Comparison of ENCODE assay signal across 21 cellular contexts in the genomic region with DNA sequence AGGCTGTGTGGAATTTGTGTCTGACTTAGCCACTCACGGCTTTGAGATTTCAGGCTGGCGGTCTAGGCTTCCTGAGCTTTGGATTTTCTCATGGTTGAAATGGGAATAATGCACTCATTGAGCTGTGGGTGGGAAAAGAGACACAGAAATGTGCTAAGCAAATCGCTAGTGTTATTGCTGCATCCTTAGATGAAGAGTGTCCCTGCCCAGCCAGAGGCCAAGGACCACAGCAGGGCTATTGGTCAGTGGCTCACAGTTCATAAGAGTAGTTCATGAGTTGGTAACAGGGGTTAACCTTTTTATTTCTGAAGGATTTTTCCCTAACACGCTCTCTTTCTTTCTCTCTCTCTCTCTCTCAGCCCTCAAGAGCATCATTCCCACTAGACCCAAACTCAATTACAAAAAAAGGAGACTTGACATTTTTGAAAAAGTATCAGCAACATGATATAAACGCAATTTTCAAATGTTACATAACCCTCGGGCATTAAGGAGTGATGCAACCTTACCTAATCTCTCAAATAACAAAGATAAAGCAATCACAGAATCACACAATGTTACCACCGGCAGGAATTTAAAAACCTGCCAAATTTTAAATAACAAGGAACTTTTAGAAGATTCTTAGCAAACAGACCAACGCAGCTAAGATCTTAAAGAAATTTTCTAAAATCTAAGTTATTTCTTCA. TPM values are rescaled to one million over a fixed set of nuclear protein-coding genes. Genes with fewer than 3 reads are reported as not detected.
DNase-seq lines count a peak whose midpoint lies in the region; ATAC-seq, FAIRE-seq and TF ChIP-seq lines count a peak whose summit lies in the region.
"Had no signal": no experiment of that assay in that cellular context is flagged by ENCODE, and none has a peak within 500 bp of the region (broad histone marks: within the 10 kb centered on the region; RNA-seq: fewer than 3 reads in every experiment).

No MANE protein-coding gene starts in this region.

- no peak overlapping the region for H4K8ac ChIP-seq in mesendoderm (ENCODE audit: low read depth, low read length)

- intact Hi-C loops in dorsolateral prefrontal cortex (cut with DNase I), result no loop called here

- peaks cover 3% of the 10 kb centered on the region; the same call in 1 of the 3 replicates for H3K36me3 Mint-ChIP-seq in GM23338 (ENCODE audit: low read depth)
- H3K36me3 Mint-ChIP-seq in endodermal cell (ENCODE audit: low read depth), result peaks cover 6% of the 10 kb centered on the region
- H3K36me3 Mint-ChIP-seq in glutamatergic neuron (ENCODE audit: unreplicated experiment), result no peaks in the 10 kb centered on the region
- H3K36me3 Mint-ChIP-seq: CD14-positive monocyte had no signal

- H3K4me3 Mint-ChIP-seq in GM23338, result 0 out of 3 replicates have a peak overlapping the region, but pooled peaks have one; percentile 1
- no peak overlapping the region for H3K4me3 Mint-ChIP-seq in endodermal cell
- no peak overlapping the region for H3K4me3 Mint-ChIP-seq in glutamatergic neuron (ENCODE audit: unreplicated experiment)
- H3K4me3 Mint-ChIP-seq: CD14-positive monocyte had no signal

- no peak overlapping the region for H3K4me3 ChIP-seq in GM23338
- no peak overlapping the region for H3K4me3 ChIP-seq in HUES64 (ENCODE audit: low read length)
- H3K4me3 ChIP-seq in endodermal cell (ENCODE audit: low read length), result no peak overlapping the region
- H3K4me3 ChIP-seq in mesendoderm (ENCODE audit: low read length), result no peak overlapping the region
- H3K4me3 ChIP-seq in small intestine (ENCODE audit: low read depth in 1 of 2, low read length in 2 of 2), result no peak overlapping the region
- no peak overlapping the region for H3K4me3 ChIP-seq in dorsolateral prefrontal cortex
- H3K4me3 ChIP-seq: HAP-1, SJCRH30 had no signal

- peak overlapping the region; percentile 44 for H3K18ac ChIP-seq in mesendoderm (ENCODE audit: low read length)

- no peak overlapping the region for H2BK15ac ChIP-seq in mesendoderm (replicated peaks; ENCODE audit: low read depth)

- H3K27me3 Mint-ChIP-seq in GM23338 (ENCODE audit: insufficient read depth, low read depth, poor library complexity) (peaks cover 1% of the 10 kb centered on the region), endodermal cell (ENCODE audit: insufficient read depth) (no peaks in the 10 kb centered on the region), glutamatergic neuron (ENCODE audit: unreplicated experiment) (peaks cover 2% of the 10 kb centered on the region)

- FAIRE-seq in small intestine (lab: Jason Lieb, UNC), result no peak

- TF ChIP-seq CTCF in GM23338 (conservative IDR thresholded peaks at IDR 0.05; ENCODE audit: low read depth in 2 of 2) (no peak), endodermal cell (conservative IDR thresholded peaks at IDR 0.05) (no peak), dorsolateral prefrontal cortex (IDR thresholded peaks at IDR 0.05 in 54 of 56, conservative IDR thresholded peaks at IDR 0.05 in 2 of 56; ENCODE audit: low read depth in 1 of 56, partially characterized antibody in 56 of 56) (no peak), glutamatergic neuron (IDR thresholded peaks at IDR 0.05; ENCODE audit: partially characterized antibody, unreplicated experiment) (no peak)

- ATAC-seq in GM23338, result peak; percentile 33

- H3F3A ChIP-seq in GM23338 (replicated peaks; ENCODE audit: low read depth), result 0 out of 2 replicates have a peak, but pooled peaks cover 4% of the 10 kb centered on the region

- H3K27me3 ChIP-seq in GM23338 (ENCODE audit: insufficient read depth), result no peaks in the 10 kb centered on the region
- H3K27me3 ChIP-seq in HUES64 (ENCODE audit: insufficient read depth, low read length), result no peaks in the 10 kb centered on the region
- no peaks in the 10 kb centered on the region for H3K27me3 ChIP-seq in endodermal cell (ENCODE audit: control insufficient read depth, insufficient read depth, low read length, poor library complexity, severe bottlenecking)
- no peaks in the 10 kb centered on the region for H3K27me3 ChIP-seq in mesendoderm (ENCODE audit: insufficient read depth, low read length, poor library complexity)
- no peaks in the 10 kb centered on the region for H3K27me3 ChIP-seq in small intestine (ENCODE audit: control insufficient read depth in 2 of 2, insufficient read depth in 2 of 2, low read length in 2 of 2)
- peaks cover 0 to 53% (median 4%) of the 10 kb centered on the region in 45 donors for H3K27me3 ChIP-seq in dorsolateral prefrontal cortex
- H3K27me3 ChIP-seq: SJCRH30 had no signal

- no peaks in the 10 kb centered on the region for H3K36me3 ChIP-seq in GM23338 (ENCODE audit: insufficient read depth)
- no peaks in the 10 kb centered on the region for H3K36me3 ChIP-seq in HUES64 (ENCODE audit: insufficient read depth, low read length)
- H3K36me3 ChIP-seq in endodermal cell (ENCODE audit: control insufficient read depth, insufficient read depth, low read length), result no peaks in the 10 kb centered on the region
- H3K36me3 ChIP-seq in mesendoderm (ENCODE audit: control insufficient read depth, insufficient read depth, low read length), result no peaks in the 10 kb centered on the region
- no peaks in the 10 kb centered on the region for H3K36me3 ChIP-seq in small intestine (ENCODE audit: control insufficient read depth in 2 of 2, insufficient read depth in 2 of 2, low read length in 2 of 2)
- H3K36me3 ChIP-seq: HAP-1, SJCRH30 had no signal

- H3K79me1 ChIP-seq in mesendoderm (ENCODE audit: low read length), result no peaks in the 10 kb centered on the region

- H3K23ac ChIP-seq in mesendoderm (ENCODE audit: low read length), result no peak overlapping the region

- H3K4me1 ChIP-seq in GM23338 (ENCODE audit: insufficient read depth), result peaks cover 50% of the 10 kb centered on the region
- H3K4me1 ChIP-seq in HUES64 (ENCODE audit: insufficient read depth, low read length), result peaks cover 43% of the 10 kb centered on the region
- H3K4me1 ChIP-seq in endodermal cell (ENCODE audit: control insufficient read depth, insufficient read depth, low read length), result peaks cover 20% of the 10 kb centered on the region
- H3K4me1 ChIP-seq in mesendoderm (ENCODE audit: control insufficient read depth, low read depth, low read length), result peaks cover 19% of the 10 kb centered on the region
- H3K4me1 ChIP-seq in small intestine (ENCODE audit: control insufficient read depth in 2 of 2, insufficient read depth in 1 of 2, low read depth in 1 of 2, low read length in 1 of 2), result no peaks in the 10 kb centered on the region
- H3K4me1 ChIP-seq: SJCRH30 had no signal

- H2AK5ac ChIP-seq in mesendoderm (ENCODE audit: low read length), result peak overlapping the region; percentile 83

- 71% methylated on average over 8 of the region's 8 CpGs for WGBS in HUES64
- 75 to 81% methylated on average over 7 to 8 of the region's 8 CpGs for WGBS in endodermal cell (ENCODE audit: insufficient coverage in 1 of 2, insufficient read length in 1 of 2), 2 experiments
- WGBS in mesendoderm (ENCODE audit: extremely low coverage, insufficient coverage, low lambda C conversion rate), result no CpG with 5 or more reads among the region's 8 CpGs
- WGBS in small intestine, 3 donors, result 52 to 66% (median 55%) methylated on average over 8 of the region's 8 CpGs

- peaks cover 56% of the 10 kb centered on the region for H3K4me1 Mint-ChIP-seq in GM23338
- H3K4me1 Mint-ChIP-seq in endodermal cell, result peaks cover 52% of the 10 kb centered on the region
- peaks cover 3% of the 10 kb centered on the region for H3K4me1 Mint-ChIP-seq in glutamatergic neuron (ENCODE audit: low read depth, unreplicated experiment)
- H3K4me1 Mint-ChIP-seq: CD14-positive monocyte had no signal

- H3K79me2 ChIP-seq in GM23338 (replicated peaks; ENCODE audit: insufficient read depth), result no peaks in the 10 kb centered on the region
- no peaks in the 10 kb centered on the region for H3K79me2 ChIP-seq in mesendoderm (ENCODE audit: control insufficient read depth, insufficient read depth, low read length)

- H3K9me2 ChIP-seq in GM23338 (ENCODE audit: insufficient read depth), result peaks cover 3% of the 10 kb centered on the region; the same call in 1 of the 2 replicates

- peak overlapping the region; percentile 48 for H2BK120ac ChIP-seq in mesendoderm (ENCODE audit: low read depth, low read length)

- H3K9me3 Mint-ChIP-seq in GM23338 (no peaks in the 10 kb centered on the region), endodermal cell (peaks cover 11% of the 10 kb centered on the region), glutamatergic neuron (ENCODE audit: unreplicated experiment) (no peaks in the 10 kb centered on the region)

- H4K5ac ChIP-seq in mesendoderm (ENCODE audit: low read length), result peak overlapping the region; percentile 41

- DNase-seq in GM23338 (ENCODE audit: low spot score), result peak; percentile 26
- no peak for DNase-seq in endodermal cell
- peak; percentile 40 for DNase-seq in mesendoderm
- no peak for DNase-seq in small intestine
- DNase-seq in dorsolateral prefrontal cortex, result no peak
- no peak for DNase-seq in glutamatergic neuron
- DNase-seq: ACHN, AML-193, COR-L47, MV-4-11, NCI-H1417, NCI-H1930, NCI-H748 treated with DMSO at 0.1 percent for 48 hours, OCI-M1 had no signal

- no peaks in the 10 kb centered on the region for H4K20me1 ChIP-seq in GM23338 (replicated peaks; ENCODE audit: insufficient read depth)

- H2AFZ ChIP-seq in GM23338, result peak overlapping the region; percentile 9; the same call in 1 of the 2 replicates

- H2BK5ac ChIP-seq in mesendoderm (ENCODE audit: low read length), result peak overlapping the region; percentile 84

- H3K27ac Mint-ChIP-seq in GM23338 (peak overlapping the region; percentile 96), endodermal cell (peak overlapping the region; percentile 82), glutamatergic neuron (ENCODE audit: unreplicated experiment) (no peak overlapping the region)
- H3K27ac Mint-ChIP-seq: CD14-positive monocyte had no signal

- H3K4ac ChIP-seq in mesendoderm (ENCODE audit: low read depth, low read length), result no peak overlapping the region

- peak overlapping the region; percentile 75 for H3K56ac ChIP-seq in mesendoderm (ENCODE audit: low read length)

- H3K27ac ChIP-seq in GM23338 (ENCODE audit: low read depth), result peak overlapping the region; percentile 66
- H3K27ac ChIP-seq in HUES64 (ENCODE audit: low read depth, low read length), result peak overlapping the region; percentile 92; the same call in 1 of the 2 replicates
- H3K27ac ChIP-seq in endodermal cell (ENCODE audit: low read depth, low read length), result no peak overlapping the region
- peak overlapping the region; percentile 15 for H3K27ac ChIP-seq in mesendoderm (ENCODE audit: low read depth, low read length)
- no peak overlapping the region for H3K27ac ChIP-seq in small intestine (ENCODE audit: low read depth in 1 of 2, low read length in 1 of 2)
- no peak overlapping the region for H3K27ac ChIP-seq in dorsolateral prefrontal cortex
- H3K27ac ChIP-seq: SJCRH30 had no signal

- H3K9me3 ChIP-seq in HUES64 (ENCODE audit: insufficient read depth, low read depth, low read length), result no peaks in the 10 kb centered on the region
- peaks cover 18% of the 10 kb centered on the region for H3K9me3 ChIP-seq in endodermal cell (ENCODE audit: control insufficient read depth, low read length)
- H3K9me3 ChIP-seq in small intestine (ENCODE audit: control insufficient read depth, low read depth), result no peaks in the 10 kb centered on the region
- H3K9me3 ChIP-seq: HAP-1, SJCRH30 had no signal

- H3K9ac ChIP-seq in HUES64 (ENCODE audit: low read depth, low read length) (0 out of 2 replicates have a peak overlapping the region, but pooled peaks have one; percentile 24), endodermal cell (ENCODE audit: extremely low read depth, low read length, poor library complexity, severe bottlenecking) (peak overlapping the region; percentile 11), mesendoderm (ENCODE audit: low read length) (no peak overlapping the region)

- H3K4me2 ChIP-seq in GM23338 (peak overlapping the region; percentile 44), mesendoderm (ENCODE audit: low read length) (no peak overlapping the region)

RNA-seq across cellular contexts. Expression of a gene that starts 36.7 kb away (rescaled TPM):
- total RNA-seq in GM23338 (2014; rRNA removed; shearing (Covaris generic)), result 71.4 and 86.0 TPM in 2 replicates
- polyA plus RNA-seq in GM23338 (2016; fragmentation: Nextera tagmentation; extraction: Ambion mirVana) (38.1 and 46.3 TPM in 2 replicates), small intestine (not detected)
- 34.1 TPM for polyA plus RNA-seq in HUES64 (2013, experiment 1 of 2)
- polyA plus RNA-seq in HUES64 (2013, experiment 2 of 2), result 32.7 TPM
- total RNA-seq in endodermal cell (10 to 100 TPM; 12.7 to 19.0 TPM), dorsolateral prefrontal cortex (100 to 1,000 TPM in 27 of 120 experiments, 10 to 100 TPM in 93; 33.8 to 162 (median 81.0) TPM), glutamatergic neuron (ENCODE audit: unreplicated experiment) (62.2 TPM)
- 113 TPM for polyA plus RNA-seq in endodermal cell (2013, experiment 1 of 2)
- 99.4 TPM for polyA plus RNA-seq in endodermal cell (2013, experiment 2 of 2)
- 4.6 TPM for polyA plus RNA-seq in mesendoderm (2013, experiment 1 of 2)
- 5.7 TPM for polyA plus RNA-seq in mesendoderm (2013, experiment 2 of 2)
- total RNA-seq: Daoy, HT-29, RPMI7951 had no signal
- polyA plus RNA-seq: CD14-positive monocyte had no signal

Comparison
In these comparisons a context has a peak if more than half of its experiments do, and no peak if none do; other contexts are left out.
1. DNase-seq: peak in GM23338 (single experiment) and mesendoderm (single experiment); none in endodermal cell (single experiment), small intestine (single experiment), dorsolateral prefrontal cortex (0 of 10) and glutamatergic neuron (single experiment).
2. H3K27ac ChIP-seq: peak in GM23338 (single experiment), HUES64 (single experiment) and mesendoderm (single experiment); none in endodermal cell (single experiment), small intestine (0 of 2) and dorsolateral prefrontal cortex (0 of 59).